20 cellular contexts compared by ENCODE assay signal in genomic region chr12:101019667-101020066, GRCh38.
"Had no signal": no experiment of that assay in that cellular context is flagged by ENCODE, and none has a peak within 500 bp of the region (broad histone marks: within the 10 kb centered on the region; RNA-seq: fewer than 3 reads in every experiment).

No MANE protein-coding gene starts in this region.

- H3K27me3 Mint-ChIP-seq: activated CD4-positive, alpha-beta T cell treated with anti-CD3 and anti-CD28 coated beads, Interleukin-2, amount 10 ng/mL, durations not matched to agents 24 days and 14 days; activated CD8-positive, alpha-beta T cell treated with anti-CD3 and anti-CD28 coated beads for 36 hours; activated naive CD4-positive, alpha-beta T cell treated with anti-CD3 and anti-CD28 coated beads, Interleukin-2, amount 10 ng/mL, durations not matched to agents 7 days and 5 days; activated naive CD8-positive, alpha-beta T cell treated with anti-CD3 and anti-CD28 coated beads, Interleukin-2, amount 50 U/mL, for 24 hours; progenitor cell of endocrine pancreas had no signal

- H3K36me3 Mint-ChIP-seq: activated naive CD4-positive, alpha-beta T cell treated with anti-CD3 and anti-CD28 coated beads, Interleukin-2, amount 10 ng/mL, durations not matched to agents 7 days and 5 days had no signal

- H3K27ac ChIP-seq: esophagus squamous epithelium, tibial artery, uterus had no signal

- H3K4me1 ChIP-seq: uterus had no signal

- H3K4me3 Mint-ChIP-seq: activated CD4-positive, alpha-beta T cell treated with anti-CD3 and anti-CD28 coated beads, Interleukin-2, amount 10 ng/mL, durations not matched to agents 24 days and 14 days; activated CD8-positive, alpha-beta T cell treated with anti-CD3 and anti-CD28 coated beads for 36 hours; activated naive CD4-positive, alpha-beta T cell treated with anti-CD3 and anti-CD28 coated beads, Interleukin-2, amount 10 ng/mL, durations not matched to agents 7 days and 5 days; activated naive CD8-positive, alpha-beta T cell treated with anti-CD3 and anti-CD28 coated beads, Interleukin-2, amount 50 U/mL, for 24 hours; activated T-cell treated with anti-CD3 and anti-CD28 coated beads, Interleukin-2, amount 50 U/mL, for 4 hours had no signal

- H3K9me3 ChIP-seq: esophagus squamous epithelium, tibial artery, uterus had no signal

- H3K27me3 ChIP-seq: esophagus squamous epithelium, tibial artery, uterus had no signal

- H3K27ac Mint-ChIP-seq: activated CD4-positive, alpha-beta T cell treated with anti-CD3 and anti-CD28 coated beads, Interleukin-2, amount 10 ng/mL, durations not matched to agents 24 days and 14 days; activated CD8-positive, alpha-beta T cell treated with anti-CD3 and anti-CD28 coated beads for 36 hours; activated naive CD4-positive, alpha-beta T cell treated with anti-CD3 and anti-CD28 coated beads, Interleukin-2, amount 10 ng/mL, durations not matched to agents 7 days and 5 days; activated naive CD8-positive, alpha-beta T cell treated with anti-CD3 and anti-CD28 coated beads, Interleukin-2, amount 50 U/mL, for 24 hours had no signal

- H3K4me1 Mint-ChIP-seq: activated CD4-positive, alpha-beta T cell treated with anti-CD3 and anti-CD28 coated beads, Interleukin-2, amount 10 ng/mL, durations not matched to agents 24 days and 14 days; activated naive CD4-positive, alpha-beta T cell treated with anti-CD3 and anti-CD28 coated beads, Interleukin-2, amount 10 ng/mL, durations not matched to agents 7 days and 5 days; activated naive CD8-positive, alpha-beta T cell treated with anti-CD3 and anti-CD28 coated beads, Interleukin-2, amount 50 U/mL, for 24 hours had no signal

- H3K9me3 Mint-ChIP-seq: activated CD8-positive, alpha-beta T cell treated with anti-CD3 and anti-CD28 coated beads for 36 hours; activated naive CD4-positive, alpha-beta T cell treated with anti-CD3 and anti-CD28 coated beads, Interleukin-2, amount 10 ng/mL, durations not matched to agents 7 days and 5 days had no signal

- DNase-seq: activated CD4-positive, alpha-beta T cell treated with anti-CD3 and anti-CD28 coated beads, Interleukin-2, amount 10 ng/mL, durations not matched to agents 24 days and 14 days; activated CD8-positive, alpha-beta T cell treated with anti-CD3 and anti-CD28 coated beads for 36 hours; activated naive CD4-positive, alpha-beta T cell treated with anti-CD3 and anti-CD28 coated beads, Interleukin-2, amount 10 ng/mL, durations not matched to agents 7 days and 5 days; activated naive CD8-positive, alpha-beta T cell treated with anti-CD3 and anti-CD28 coated beads, Interleukin-2, amount 50 U/mL, for 24 hours; activated T-cell treated with anti-CD3 and anti-CD28 coated beads, Interleukin-2, amount 50 U/mL, for 4 hours; aorta; cerebellar nuclear complex; cortex of kidney; esophagus squamous epithelium; stimulated activated CD4-positive, alpha-beta T cell treated with anti-CD3 and anti-CD28 coated beads, Interleukin-12 subunit alpha, Interleukin-12 subunit beta, amount 100 ng/mL, for 4 hours; stimulated activated CD4-positive, alpha-beta T cell treated with anti-CD3 and anti-CD28 coated beads, Interleukin-1b, Interleukin-23, amount 100 ng/mL, for 48 hours; stimulated activated CD8-positive, alpha-beta memory T cell treated with anti-CD3 and anti-CD28 coated beads, Interleukin-4, amount 100 ng/mL, for 48 hours; stimulated activated naive CD4-positive, alpha-beta T cell treated with Interleukin-2 at 50 U/mL for 16 hours; substantia nigra; T1000; tibial artery; uterus had no signal

- ATAC-seq: activated CD8-positive, alpha-beta T cell treated with anti-CD3 and anti-CD28 coated beads for 36 hours; activated naive CD8-positive, alpha-beta T cell treated with anti-CD3 and anti-CD28 coated beads, Interleukin-2, amount 50 U/mL, for 24 hours; activated T-cell treated with anti-CD3 and anti-CD28 coated beads, Interleukin-2, amount 50 U/mL, for 4 hours; left lobe of liver had no signal

- H3K4me3 ChIP-seq: esophagus squamous epithelium, lung, tibial artery, uterus had no signal

- H3K36me3 ChIP-seq: esophagus squamous epithelium, tibial artery, uterus had no signal
